9 cellular contexts compared by ENCODE assay signal in the genomic region with DNA sequence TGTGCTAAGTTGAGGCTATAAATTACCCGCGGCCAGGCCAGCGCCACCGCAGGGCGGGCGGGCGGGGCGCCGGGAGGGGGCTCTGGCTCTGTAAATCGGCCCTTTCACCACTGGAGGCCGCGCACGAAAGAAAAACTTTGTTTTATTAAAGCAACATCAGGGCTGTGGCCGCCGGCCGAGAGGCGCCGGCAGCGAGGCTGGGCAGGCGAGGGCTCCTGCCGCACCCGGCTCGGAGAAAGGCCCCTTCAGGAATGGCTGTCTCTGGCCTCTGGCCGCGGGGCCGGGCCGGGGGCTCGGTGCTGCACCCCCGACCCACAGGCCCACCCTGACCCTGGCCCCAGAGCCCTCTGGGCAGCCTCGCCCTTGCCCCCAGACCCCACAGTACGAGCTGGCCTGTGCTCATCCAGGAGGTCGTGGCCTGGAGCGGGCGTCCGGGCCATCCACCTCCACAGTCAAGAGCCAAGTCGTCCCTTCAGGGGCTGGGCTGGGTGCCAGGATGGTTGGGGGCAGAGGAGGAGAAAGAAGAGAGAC. TPM values are rescaled to one million over a fixed set of nuclear protein-coding genes. Genes with fewer than 3 reads are reported as not detected.
DNase-seq lines count a peak whose midpoint lies in the region; ATAC-seq and TF ChIP-seq lines count a peak whose summit lies in the region.
"Had no signal": no experiment of that assay in that cellular context is flagged by ENCODE, and none has a peak within 500 bp of the region (broad histone marks: within the 10 kb centered on the region; RNA-seq: fewer than 3 reads in every experiment).

No MANE protein-coding gene starts in this region.

- H2AFZ ChIP-seq in HCT116 (ENCODE audit: low read depth, low read length, poor library complexity, severe bottlenecking) (no peak overlapping the region), hepatocyte (peak overlapping the region; percentile 52)

- intact Hi-C loops in HCT116 (cut with micrococcal nuclease) = no loop called here

- TF ChIP-seq CTCF in HCT116 (IDR thresholded peaks at IDR 0.05 in 2 of 3, conservative IDR thresholded peaks at IDR 0.05 in 1 of 3; ENCODE audit: borderline replicate concordance in 1 of 3, insufficient read depth in 1 of 3, low read depth in 2 of 3, low read length in 2 of 3) (no peak), astrocyte of the spinal cord (IDR thresholded peaks at IDR 0.05; ENCODE audit: low read depth, low read length) (peak; percentile 3), hepatocyte (IDR thresholded peaks at IDR 0.05; ENCODE audit: poor library complexity) (peak; percentile 41)

- peaks cover 25 to 48% of the 10 kb centered on the region in 2 donors for H3K27me3 Mint-ChIP-seq in stimulated activated naive B cell treated with anti-CD40 and anti-IgM and Interleukin-4, amounts not matched to agents 10 μg/mL and 1 μg/mL and 100 μg/mL, for 72 hours
- peaks cover 5 to 10% of the 10 kb centered on the region in 2 donors for H3K27me3 Mint-ChIP-seq in natural killer cell treated with Interleukin-12 subunit alpha and Interleukin-12 subunit beta and Interleukin-15 and Interleukin-18, amount 100 ng/mL, for 72 hours

- H3K4me1 ChIP-seq in HCT116 (ENCODE audit: control insufficient read depth in 1 of 2, insufficient read depth in 2 of 2, low read length in 2 of 2) (peaks cover 41% of the 10 kb centered on the region in 2 experiments), hepatocyte (ENCODE audit: insufficient read depth) (peaks cover 40% of the 10 kb centered on the region)

- POLR2A ChIA-PET in HCT116 (lab: Charles Lee) = interaction anchor here (0.8 kb wide), 1 partner anchor 14 kb away, joined by 3 read pairs; no protein-coding TSS in a partner anchor

- H3K36me3 ChIP-seq in HCT116 (ENCODE audit: control insufficient read depth in 1 of 2, insufficient read depth in 2 of 2, low read length in 2 of 2) (no peaks in the 10 kb centered on the region), hepatocyte (replicated peaks; ENCODE audit: insufficient read depth, low read depth) (no peaks in the 10 kb centered on the region)

- H3K9me2 ChIP-seq in HCT116 (ENCODE audit: insufficient read depth) = no peaks in the 10 kb centered on the region
- no peaks in the 10 kb centered on the region for H3K9me2 ChIP-seq in hepatocyte (replicated peaks; ENCODE audit: insufficient read depth)

- H3K4me3 Mint-ChIP-seq in stimulated activated naive B cell treated with anti-CD40 and anti-IgM and Interleukin-4, amounts not matched to agents 10 μg/mL and 1 μg/mL and 100 μg/mL, for 72 hours = no peak overlapping the region
- H3K4me3 Mint-ChIP-seq in natural killer cell treated with Interleukin-12 subunit alpha and Interleukin-12 subunit beta and Interleukin-15 and Interleukin-18, amount 100 ng/mL, for 72 hours = no peak overlapping the region

- H3K27ac ChIP-seq in HCT116 (ENCODE audit: low read depth, low read length) = peak overlapping the region; percentile 70; the same call in 1 of the 2 replicates
- peak overlapping the region; percentile 83 for H3K27ac ChIP-seq in hepatocyte

- H3K36me3 Mint-ChIP-seq in stimulated activated naive B cell treated with anti-CD40 and anti-IgM and Interleukin-4, amounts not matched to agents 10 μg/mL and 1 μg/mL and 100 μg/mL, for 72 hours = no peaks in the 10 kb centered on the region
- no peaks in the 10 kb centered on the region for H3K36me3 Mint-ChIP-seq in natural killer cell treated with Interleukin-12 subunit alpha and Interleukin-12 subunit beta and Interleukin-15 and Interleukin-18, amount 100 ng/mL, for 72 hours

- H3K4me1 Mint-ChIP-seq in stimulated activated naive B cell treated with anti-CD40 and anti-IgM and Interleukin-4, amounts not matched to agents 10 μg/mL and 1 μg/mL and 100 μg/mL, for 72 hours = peaks cover 13 to 32% of the 10 kb centered on the region in 2 donors
- peaks cover 0 to 2% of the 10 kb centered on the region in 2 donors for H3K4me1 Mint-ChIP-seq in natural killer cell treated with Interleukin-12 subunit alpha and Interleukin-12 subunit beta and Interleukin-15 and Interleukin-18, amount 100 ng/mL, for 72 hours (ENCODE audit: low read depth in 2 of 2)

- no peaks in the 10 kb centered on the region for H3K9me3 ChIP-seq in HCT116 (ENCODE audit: control insufficient read depth in 1 of 2, insufficient read depth in 1 of 2, low read depth in 1 of 2, low read length in 2 of 2)
- H3K9me3 ChIP-seq in hepatocyte (ENCODE audit: low read depth) = no peaks in the 10 kb centered on the region

- H3K79me2 ChIP-seq in HCT116 (ENCODE audit: insufficient read depth, low read length) = no peaks in the 10 kb centered on the region
- H3K79me2 ChIP-seq in hepatocyte = no peaks in the 10 kb centered on the region

- CTCF ChIA-PET in HCT116 (lab: Charles Lee) = interaction anchor here (1.5 kb wide), 1 partner anchor 10 kb away, joined by 3 read pairs; no protein-coding TSS in a partner anchor

- H3K9ac ChIP-seq in HCT116 (ENCODE audit: low read length) = peak overlapping the region; percentile 33; the same call in 1 of the 2 replicates

- DNase-seq in HCT116 (ENCODE audit: low read depth, low spot score) (no peak), astrocyte of the spinal cord (ENCODE audit: low read depth, low spot score) (peak; percentile 54), hepatocyte (ENCODE audit: low spot score) (peak; percentile 85), NCI-H2107 (lab: John Stamatoyannopoulos, UW) (no peak), activated T-cell treated with anti-CD3 and anti-CD28 coated beads for 4 hours (no peak)
- DNase-seq in stimulated activated naive B cell treated with anti-CD40 and anti-IgM and Interleukin-4, amounts not matched to agents 10 μg/mL and 1 μg/mL and 100 μg/mL, for 72 hours = no peak
- no peak for DNase-seq in activated CD4-positive, alpha-beta T cell treated with anti-CD3 and anti-CD28 coated beads for 1 hour
- DNase-seq in natural killer cell treated with Interleukin-12 subunit alpha and Interleukin-12 subunit beta and Interleukin-15 and Interleukin-18, amount 100 ng/mL, for 72 hours (ENCODE audit: low spot score) = no peak
- DNase-seq: T-helper 2 cell had no signal

- BruUV-seq in HCT116 (replicated peaks; lab: Mats Ljungman, UMichigan) = no TSS peak

- no peaks in the 10 kb centered on the region for H4K20me1 ChIP-seq in HCT116 (ENCODE audit: insufficient read depth)
- H4K20me1 ChIP-seq in hepatocyte (ENCODE audit: insufficient read depth, poor library complexity, severe bottlenecking) = no peaks in the 10 kb centered on the region

- in situ Hi-C loops in astrocyte of the spinal cord (cut with HindIII; ENCODE audit: low sequenced_read_pairs) = no loop called here

- RAD21 ChIA-PET in HCT116 (lab: Charles Lee; ENCODE audit: low non-redundant PET in 1 of 2, low total read pairs in 2 of 2, uncharacterized antibody in 2 of 2, unreplicated experiment in 2 of 2) = no interaction called here

- H3K4me3 ChIP-seq in HCT116 (replicated peaks in 1 of 2; ENCODE audit: low read depth in 1 of 2, low read length in 2 of 2) = no peak overlapping the region
- no peak overlapping the region for H3K4me3 ChIP-seq in astrocyte of the spinal cord (ENCODE audit: low read depth, low read length)
- H3K4me3 ChIP-seq in hepatocyte = no peak overlapping the region

- peak overlapping the region; percentile 60 for H3K4me2 ChIP-seq in HCT116 (ENCODE audit: low read length)
- H3K4me2 ChIP-seq in hepatocyte = peak overlapping the region; percentile 76

- H3K27me3 ChIP-seq in HCT116 (ENCODE audit: insufficient read depth, low read length) (no peaks in the 10 kb centered on the region), hepatocyte (no peaks in the 10 kb centered on the region)

- peak; percentile 41 for ATAC-seq in HCT116
- ATAC-seq in stimulated activated naive B cell treated with anti-CD40 and anti-IgM and Interleukin-4, amounts not matched to agents 10 μg/mL and 1 μg/mL and 100 μg/mL, for 72 hours (replicated peaks) = peak; percentile 12 to 29
- ATAC-seq in natural killer cell treated with Interleukin-12 subunit alpha and Interleukin-12 subunit beta and Interleukin-15 and Interleukin-18, amount 100 ng/mL, for 72 hours = no peak

- TF ChIP-seq RAD21 in HCT116 (IDR thresholded peaks at IDR 0.05; ENCODE audit: low read depth) = no peak

- WGBS in hepatocyte (ENCODE audit: low lambda C conversion rate, missing lambda C conversion rate) = 51% methylated on average over 15 of the region's 36 CpGs

- no peak overlapping the region for H3K27ac Mint-ChIP-seq in stimulated activated naive B cell treated with anti-CD40 and anti-IgM and Interleukin-4, amounts not matched to agents 10 μg/mL and 1 μg/mL and 100 μg/mL, for 72 hours
- no peak overlapping the region for H3K27ac Mint-ChIP-seq in natural killer cell treated with Interleukin-12 subunit alpha and Interleukin-12 subunit beta and Interleukin-15 and Interleukin-18, amount 100 ng/mL, for 72 hours

- no peaks in the 10 kb centered on the region for H3K9me3 Mint-ChIP-seq in stimulated activated naive B cell treated with anti-CD40 and anti-IgM and Interleukin-4, amounts not matched to agents 10 μg/mL and 1 μg/mL and 100 μg/mL, for 72 hours
- H3K9me3 Mint-ChIP-seq in natural killer cell treated with Interleukin-12 subunit alpha and Interleukin-12 subunit beta and Interleukin-15 and Interleukin-18, amount 100 ng/mL, for 72 hours = no peaks in the 10 kb centered on the region

- no peak for TF ChIP-seq POLR2A in HCT116 (IDR thresholded peaks at IDR 0.05; ENCODE audit: borderline replicate concordance, extremely low read depth, insufficient read depth, insufficient read length)

TF ChIP-seq in HCT116, 20 proteins besides CTCF, POLR2A, EP300 and RAD21 (continues in another document):
- TF ChIP-seq TCF7L2 (IDR thresholded peaks at IDR 0.05; ENCODE audit: borderline replicate concordance, extremely low read depth, insufficient read depth, insufficient read length) = no peak

RNA-seq across cellular contexts. Expression of a gene that starts 29.5 kb away (rescaled TPM):
- total RNA-seq in HCT116 (2021; ENCODE audit: unreplicated experiment) = 31.7 TPM
- 18.3 and 19.1 TPM in 2 replicates for polyA plus RNA-seq in HCT116 (2012)
- 70.0 and 82.0 TPM in 2 replicates for total RNA-seq in hepatocyte
- 99.8 and 132 TPM in 2 replicates for polyA plus RNA-seq in hepatocyte
- total RNA-seq in natural killer cell treated with Interleukin-12 subunit alpha and Interleukin-12 subunit beta and Interleukin-15 and Interleukin-18, amount 100 ng/mL, for 72 hours = not detected

RNA-seq across cellular contexts. Expression of a gene that starts 42.3 kb away (rescaled TPM):
- total RNA-seq in HCT116 (2021; ENCODE audit: unreplicated experiment) (106 TPM), hepatocyte (9.3 and 10.5 TPM in 2 replicates)
- 99.5 and 103 TPM in 2 replicates for polyA plus RNA-seq in HCT116 (2012)
- 14.8 and 16.7 TPM in 2 replicates for polyA plus RNA-seq in hepatocyte
- 100 to 1,000 TPM in 1 of 2 donors, 10 to 100 TPM in 1; 97.2 to 212 TPM for total RNA-seq in natural killer cell treated with Interleukin-12 subunit alpha and Interleukin-12 subunit beta and Interleukin-15 and Interleukin-18, amount 100 ng/mL, for 72 hours

RNA-seq across cellular contexts. Expression of a gene that starts 42.5 kb away (rescaled TPM):
- 29.4 TPM for total RNA-seq in HCT116 (2021; ENCODE audit: unreplicated experiment)
- 24.9 and 26.5 TPM in 2 replicates for polyA plus RNA-seq in HCT116 (2012)
- total RNA-seq in hepatocyte = 36.1 and 40.8 TPM in 2 replicates
- 57.8 and 59.4 TPM in 2 replicates for polyA plus RNA-seq in hepatocyte
- 10 to 100 TPM; 19.6 to 21.2 TPM for total RNA-seq in natural killer cell treated with Interleukin-12 subunit alpha and Interleukin-12 subunit beta and Interleukin-15 and Interleukin-18, amount 100 ng/mL, for 72 hours

RNA-seq across cellular contexts. Expression of a gene that starts 51.5 kb away (rescaled TPM):
- total RNA-seq in HCT116 (2021; ENCODE audit: unreplicated experiment) (101 TPM), hepatocyte (48.2 and 82.5 TPM in 2 replicates)
- polyA plus RNA-seq in HCT116 (2012) = 37.5 and 49.0 TPM in 2 replicates
- polyA plus RNA-seq in hepatocyte = 81.8 and 84.0 TPM in 2 replicates
- 100 to 1,000 TPM in 1 of 2 donors, 10 to 100 TPM in 1; 83.0 to 129 TPM for total RNA-seq in natural killer cell treated with Interleukin-12 subunit alpha and Interleukin-12 subunit beta and Interleukin-15 and Interleukin-18, amount 100 ng/mL, for 72 hours

Comparison
In these comparisons a context has a peak if more than half of its experiments do, and no peak if none do; other contexts are left out.
1. ATAC-seq: peak in HCT116 (single experiment) and stimulated activated naive B cell treated with anti-CD40 and anti-IgM and Interleukin-4, amounts not matched to agents 10 μg/mL and 1 μg/mL and 100 μg/mL, for 72 hours (2 of 2); none in natural killer cell treated with Interleukin-12 subunit alpha and Interleukin-12 subunit beta and Interleukin-15 and Interleukin-18, amount 100 ng/mL, for 72 hours (0 of 2).
2. DNase-seq: peak in astrocyte of the spinal cord (single experiment) and hepatocyte (single experiment); none in HCT116 (single experiment), stimulated activated naive B cell treated with anti-CD40 and anti-IgM and Interleukin-4, amounts not matched to agents 10 μg/mL and 1 μg/mL and 100 μg/mL, for 72 hours (single experiment), NCI-H2107 (single experiment), activated T-cell treated with anti-CD3 and anti-CD28 coated beads for 4 hours (single experiment), activated CD4-positive, alpha-beta T cell treated with anti-CD3 and anti-CD28 coated beads for 1 hour (single experiment) and natural killer cell treated with Interleukin-12 subunit alpha and Interleukin-12 subunit beta and Interleukin-15 and Interleukin-18, amount 100 ng/mL, for 72 hours (single experiment).
3. CTCF ChIP-seq: peak in astrocyte of the spinal cord (single experiment) and hepatocyte (single experiment); none in HCT116 (0 of 3).
4. RNA of a gene that starts 29.5 kb away (total RNA-seq): 70.0 to 82.0 TPM in hepatocyte and 31.7 TPM in HCT116 (single experiment); not detected in natural killer cell treated with Interleukin-12 subunit alpha and Interleukin-12 subunit beta and Interleukin-15 and Interleukin-18, amount 100 ng/mL, for 72 hours; every median in the first group is over 10 times any median in the second.